In the genomic region with DNA sequence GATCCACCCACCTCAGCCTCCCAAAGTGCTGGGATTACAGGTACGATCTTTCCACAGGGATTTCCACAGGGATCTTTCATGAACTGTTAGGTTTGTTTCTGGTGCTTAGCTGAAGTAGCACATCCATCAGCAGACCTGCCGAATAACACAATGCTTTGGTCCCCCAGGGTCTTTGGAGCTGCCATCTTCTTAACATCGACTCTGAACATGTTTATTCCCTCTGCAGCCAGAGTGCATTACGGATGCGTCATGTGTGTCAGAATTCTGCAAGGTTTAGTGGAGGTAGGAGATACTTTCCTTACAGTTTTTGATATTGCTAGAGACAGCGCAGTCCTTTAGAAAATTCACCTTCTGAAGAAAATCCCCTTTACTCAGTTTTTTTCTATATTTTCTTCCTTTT, we compare ENCODE assay signal across 9 cellular contexts. TPM values are rescaled to one million over a fixed set of nuclear protein-coding genes. Genes with fewer than 3 reads are reported as not detected.
"Had no signal": no experiment of that assay in that cellular context is flagged by ENCODE, and none has a peak within 500 bp of the region (broad histone marks: within the 10 kb centered on the region; RNA-seq: fewer than 3 reads in every experiment).

No MANE protein-coding gene starts in this region.

- H3K9ac ChIP-seq: GM23248 had no signal

- H3K4me3 ChIP-seq: GM23248, HAP-1 had no signal

- H2AFZ ChIP-seq: GM23248 had no signal

- H3K27ac Mint-ChIP-seq: HFFc6 had no signal

- H3K4me3 Mint-ChIP-seq: H9, HFFc6 had no signal

- ATAC-seq: HCT116 had no signal

- H3K27ac ChIP-seq: GM23248 had no signal

- H3K4me1 ChIP-seq: HAP-1 had no signal

- H3K9me3 Mint-ChIP-seq: H9, HFFc6 had no signal

- H3K36me3 ChIP-seq: HAP-1 had no signal

- DNase-seq: GM23248, GOT3, H7, H9, HCEC 1CT, HFFc6 had no signal

- H3K9me3 ChIP-seq: HAP-1 had no signal

RNA-seq across cellular contexts. Expression of a gene that starts 36.3 kb away (rescaled TPM):
- total RNA-seq: GM23248, H4, H7, H9, HFFc6 had no signal
- polyA plus RNA-seq: GM23248 had no signal
